In genomic region chr3:38511546-38511945, GRCh38 we compare ENCODE assay signal across 23 cellular contexts. TPM values are rescaled to one million over a fixed set of nuclear protein-coding genes. Genes with fewer than 3 reads are reported as not detected.
DNase-seq lines count a peak whose midpoint lies in the region; ATAC-seq, FAIRE-seq and TF ChIP-seq lines count a peak whose summit lies in the region.
"Had no signal": no experiment of that assay in that cellular context is flagged by ENCODE, and none has a peak within 500 bp of the region (broad histone marks: within the 10 kb centered on the region; RNA-seq: fewer than 3 reads in every experiment).

No MANE protein-coding gene starts in this region.

- H3K36me3 ChIP-seq in K562 (ENCODE audit: control insufficient read depth, insufficient read depth, low read length), result peaks cover 24% of the 10 kb centered on the region

- no peaks in the 10 kb centered on the region for H3K27me3 Mint-ChIP-seq in nephron progenitor cell (ENCODE audit: low read depth, poor library complexity)
- H3K27me3 Mint-ChIP-seq in stimulated activated naive B cell treated with anti-CD40 and anti-IgM and Interleukin-4, amounts not matched to agents 10 μg/mL and 1 μg/mL and 100 μg/mL, for 72 hours, result no peaks in the 10 kb centered on the region
- no peaks in the 10 kb centered on the region for H3K27me3 Mint-ChIP-seq in activated T-helper 17 cell treated with anti-CD3 and anti-CD28 coated beads, Interleukin-2, amount 50 U/mL, for 72 hours
- H3K27me3 Mint-ChIP-seq: B cell; CD4-positive, alpha-beta T cell had no signal

- H3K4me1 ChIP-seq in A549 (peaks cover 7% of the 10 kb centered on the region; the same call in 2 of the 3 replicates), K562 (replicated peaks in 1 of 2; ENCODE audit: control insufficient read depth in 2 of 2, insufficient read depth in 2 of 2, low read length in 2 of 2) (no peaks in the 10 kb centered on the region)
- H3K4me1 ChIP-seq: BLaER1 treated with 17β-estradiol and CSF1 and Interleukin-3, amounts not matched to agents 10 nM and 100 nM; Caco-2 had no signal

- CTCF ChIA-PET in A549 (lab: Yijun Ruan, JAX) (interaction anchor here (3.0 to 5.4 kb wide), 2 partner anchors 10 to 16 kb away, joined by 12 to 30 read pairs; partner anchors contain the start of gene EXOG), K562 (lab: Yijun Ruan, JAX; ENCODE audit: low intra/inter-chr PET ratio) (no interaction called here)

- TF ChIP-seq POLR2A in A549 (IDR thresholded peaks at IDR 0.05; ENCODE audit: low read length) (no peak), K562 (conservative IDR thresholded peaks at IDR 0.05) (no peak)

- H3K27ac ChIP-seq in A549, result no peak overlapping the region
- no peak overlapping the region for H3K27ac ChIP-seq in K562 (ENCODE audit: extremely low read depth, low read depth, low read length)
- H3K27ac ChIP-seq: BLaER1 treated with 17β-estradiol and CSF1 and Interleukin-3, amounts not matched to agents 10 nM and 100 nM; C4-2B had no signal

- H3K27me3 ChIP-seq in K562 (ENCODE audit: control insufficient read depth in 2 of 2, insufficient read depth in 2 of 2, low read length in 2 of 2), result no peaks in the 10 kb centered on the region
- H3K27me3 ChIP-seq: BLaER1 treated with 17β-estradiol and CSF1 and Interleukin-3, amounts not matched to agents 10 nM and 100 nM had no signal

- TF ChIP-seq CTCF in A549 (IDR thresholded peaks at IDR 0.05), result no peak
- TF ChIP-seq CTCF in K562 (IDR thresholded peaks at IDR 0.05 in 2 of 3, conservative IDR thresholded peaks at IDR 0.05 in 1 of 3; ENCODE audit: insufficient read depth in 2 of 3, low read depth in 1 of 3, low read length in 3 of 3), result no peak
- TF ChIP-seq CTCF in nephron progenitor cell (IDR thresholded peaks at IDR 0.05), result no peak

- no peaks in the 10 kb centered on the region for H3K79me2 ChIP-seq in K562 (ENCODE audit: control insufficient read depth, insufficient read depth, low read length)

- no peak overlapping the region for H3K4me3 ChIP-seq in A549
- H3K4me3 ChIP-seq in K562, result no peak overlapping the region
- H3K4me3 ChIP-seq: BLaER1 treated with 17β-estradiol and CSF1 and Interleukin-3, amounts not matched to agents 10 nM and 100 nM; GM12878 had no signal

- TF ChIP-seq EP300 in A549 (IDR thresholded peaks at IDR 0.05), result no peak
- no peak for TF ChIP-seq EP300 in K562 (IDR thresholded peaks at IDR 0.05; ENCODE audit: low read length)

- no peak for ATAC-seq in A549
- no peak for ATAC-seq in K562
- ATAC-seq in stimulated activated naive B cell treated with anti-CD40 and anti-IgM and Interleukin-4, amounts not matched to agents 10 μg/mL and 1 μg/mL and 100 μg/mL, for 72 hours (replicated peaks), result no peak
- no peak for ATAC-seq in activated T-helper 17 cell treated with anti-CD3 and anti-CD28 coated beads, Interleukin-2, amount 50 U/mL, for 72 hours (replicated peaks)
- ATAC-seq: CD8-positive, alpha-beta T cell; GM12878 had no signal

- no peak overlapping the region for H3K4me3 Mint-ChIP-seq in nephron progenitor cell
- no peak overlapping the region for H3K4me3 Mint-ChIP-seq in stimulated activated naive B cell treated with anti-CD40 and anti-IgM and Interleukin-4, amounts not matched to agents 10 μg/mL and 1 μg/mL and 100 μg/mL, for 72 hours
- H3K4me3 Mint-ChIP-seq in activated T-helper 17 cell treated with anti-CD3 and anti-CD28 coated beads, Interleukin-2, amount 50 U/mL, for 72 hours, result no peak overlapping the region
- H3K4me3 Mint-ChIP-seq: B cell; CD4-positive, alpha-beta T cell; CD8-positive, alpha-beta T cell had no signal

- no peaks in the 10 kb centered on the region for H3K9me1 ChIP-seq in K562 (ENCODE audit: control insufficient read depth, insufficient read depth, low read length)

- H3K4me2 ChIP-seq in A549, result no peak overlapping the region
- H3K4me2 ChIP-seq in K562 (ENCODE audit: insufficient read depth, low read length), result no peak overlapping the region
- H3K4me2 ChIP-seq: BLaER1 treated with 17β-estradiol and CSF1 and Interleukin-3, amounts not matched to agents 10 nM and 100 nM had no signal

- no peaks in the 10 kb centered on the region for H3K9me3 ChIP-seq in A549
- H3K9me3 ChIP-seq in K562 (replicated peaks; ENCODE audit: control insufficient read depth, insufficient read depth, low read depth, low read length), result no peaks in the 10 kb centered on the region
- H3K9me3 ChIP-seq: BLaER1 treated with 17β-estradiol and CSF1 and Interleukin-3, amounts not matched to agents 10 nM and 100 nM; Caco-2 had no signal

- H3K27ac Mint-ChIP-seq in nephron progenitor cell, result peak overlapping the region; percentile 30
- no peak overlapping the region for H3K27ac Mint-ChIP-seq in stimulated activated naive B cell treated with anti-CD40 and anti-IgM and Interleukin-4, amounts not matched to agents 10 μg/mL and 1 μg/mL and 100 μg/mL, for 72 hours
- H3K27ac Mint-ChIP-seq in activated T-helper 17 cell treated with anti-CD3 and anti-CD28 coated beads, Interleukin-2, amount 50 U/mL, for 72 hours, result no peak overlapping the region
- H3K27ac Mint-ChIP-seq: B cell; CD4-positive, alpha-beta T cell; CD8-positive, alpha-beta T cell had no signal

- 90% methylated on average over 3 of the region's 3 CpGs for whole genome bisulfite sequencing in A549 (ENCODE audit: missing lambda C conversion rate)
- 45% methylated on average over 3 of the region's 3 CpGs for WGBS in K562 (ENCODE audit: insufficient coverage, low coverage, missing lambda C conversion rate)

- in situ Hi-C loops in K562 (cut with MboI), result no loop called here

- H3K9ac ChIP-seq in K562 (ENCODE audit: insufficient read depth in 1 of 2, low read depth in 2 of 2, low read length in 2 of 2), result no peak overlapping the region
- H3K9ac ChIP-seq: BLaER1 treated with 17β-estradiol and CSF1 and Interleukin-3, amounts not matched to agents 10 nM and 100 nM had no signal

- BruUV-seq in K562 (replicated peaks; lab: Mats Ljungman, UMichigan), result no TSS peak

- H3K4me1 Mint-ChIP-seq in nephron progenitor cell, result no peaks in the 10 kb centered on the region
- H3K4me1 Mint-ChIP-seq in stimulated activated naive B cell treated with anti-CD40 and anti-IgM and Interleukin-4, amounts not matched to agents 10 μg/mL and 1 μg/mL and 100 μg/mL, for 72 hours, result peaks cover 0 to 2% of the 10 kb centered on the region in 2 donors
- no peaks in the 10 kb centered on the region for H3K4me1 Mint-ChIP-seq in activated T-helper 17 cell treated with anti-CD3 and anti-CD28 coated beads, Interleukin-2, amount 50 U/mL, for 72 hours
- H3K4me1 Mint-ChIP-seq: B cell had no signal

- intact Hi-C loops in K562 (cut with micrococcal nuclease), result no loop called here

- DNase-seq in A549 (ENCODE audit: low read depth in 1 of 2, low spot score in 1 of 2) (no peak), amniotic epithelial cell (ENCODE audit: low read depth) (peak; percentile 7), K562 (ENCODE audit: extremely low read depth in 1 of 4, low spot score in 3 of 4) (no peak), nephron progenitor cell (no peak), GF-D8 (lab: John Stamatoyannopoulos, UW) (no peak)
- DNase-seq in stimulated activated naive B cell treated with anti-CD40 and anti-IgM and Interleukin-4, amounts not matched to agents 10 μg/mL and 1 μg/mL and 100 μg/mL, for 72 hours, result no peak
- DNase-seq: 8988T; AML-193; Caco-2; Calu3; CD4-positive, alpha-beta T cell; CD8-positive, alpha-beta T cell; DMS79 treated with DMSO at 0.1 percent for 48 hours had no signal

- no peaks in the 10 kb centered on the region for H3K9me3 Mint-ChIP-seq in nephron progenitor cell
- no peaks in the 10 kb centered on the region for H3K9me3 Mint-ChIP-seq in stimulated activated naive B cell treated with anti-CD40 and anti-IgM and Interleukin-4, amounts not matched to agents 10 μg/mL and 1 μg/mL and 100 μg/mL, for 72 hours
- H3K9me3 Mint-ChIP-seq in activated T-helper 17 cell treated with anti-CD3 and anti-CD28 coated beads, Interleukin-2, amount 50 U/mL, for 72 hours, result no peaks in the 10 kb centered on the region
- H3K9me3 Mint-ChIP-seq: CD4-positive, alpha-beta T cell; CD8-positive, alpha-beta T cell had no signal

- POLR2A ChIA-PET in A549 (lab: Yijun Ruan, JAX), result no interaction called here
- POLR2A ChIA-PET in K562 (lab: Yijun Ruan, JAX), result interaction anchor here (1.0 to 1.1 kb wide), 2 partner anchors 21 to 102 kb away, joined by 3 to 5 read pairs; no protein-coding TSS in a partner anchor

- H4K20me1 ChIP-seq in K562 (replicated peaks; ENCODE audit: control insufficient read depth, insufficient read depth, low read length), result no peaks in the 10 kb centered on the region

- TF ChIP-seq RAD21 in A549 (conservative IDR thresholded peaks at IDR 0.05 in 1 of 2, IDR thresholded peaks at IDR 0.05 in 1 of 2), result no peak
- no peak for TF ChIP-seq RAD21 in K562 (CRISPR knock-in tag; conservative IDR thresholded peaks at IDR 0.05 in 1 of 2, IDR thresholded peaks at IDR 0.05 in 1 of 2)

- peaks cover 47% of the 10 kb centered on the region for H3K36me3 Mint-ChIP-seq in nephron progenitor cell (ENCODE audit: low read depth)
- peaks cover 27 to 37% of the 10 kb centered on the region in 2 donors for H3K36me3 Mint-ChIP-seq in stimulated activated naive B cell treated with anti-CD40 and anti-IgM and Interleukin-4, amounts not matched to agents 10 μg/mL and 1 μg/mL and 100 μg/mL, for 72 hours
- H3K36me3 Mint-ChIP-seq in activated T-helper 17 cell treated with anti-CD3 and anti-CD28 coated beads, Interleukin-2, amount 50 U/mL, for 72 hours (ENCODE audit: low read depth), result peaks cover 77% of the 10 kb centered on the region

- FAIRE-seq in A549 (lab: Jason Lieb, UNC) (peak; percentile 72), K562 (lab: Jason Lieb, UNC) (no peak)
- FAIRE-seq: A204.1, D721Med, G401.6, GM12878, GM12892, GM19239 had no signal

- no peak overlapping the region for H2AFZ ChIP-seq in K562 (ENCODE audit: low read depth, low read length)

RNA-seq across cellular contexts. Expression of gene EXOG, which starts 15.4 kb away (rescaled TPM):
- polyA plus RNA-seq in A549 (2011; rRNA removed), result 16.6 and 17.1 TPM in 2 replicates
- 3.9 and 4.0 TPM in 2 replicates for polyA plus RNA-seq in A549 (2012; cell fraction: cytosol; rRNA removed)
- polyA plus RNA-seq in A549 (2012; cell fraction: nucleus; rRNA removed), result 4.4 and 10.4 TPM in 2 replicates
- 11.2 to 16.0 TPM (median 12.9 TPM) in 3 replicates for polyA plus RNA-seq in A549 (2017; fragmentation: RNase III; extraction: RNeasy Plus Mini Kit Qiagen cat#74134 plus additional on column Dnase treatment)
- 6.1 TPM in 2 replicates for polyA minus RNA-seq in A549 (2011; rRNA and poly(A)+ RNA removed)
- 28.1 and 64.0 TPM in 2 replicates for total RNA-seq in K562 (2011; cell fraction: chromatin; rRNA removed; ENCODE audit: low replicate concordance)
- 10.8 and 13.6 TPM in 2 replicates for total RNA-seq in K562 (2011; cell fraction: nucleolus; rRNA removed)
- total RNA-seq in K562 (2011; cell fraction: nucleoplasm; rRNA removed), result 32.4 and 55.4 TPM in 2 replicates
- 9.9 and 10.8 TPM in 2 replicates for total RNA-seq in K562 (2014; rRNA removed)
- total RNA-seq in K562 (2014; rRNA removed; fragmentation: Illumina TruSeq; extraction: Trizol), result 16.3 and 18.1 TPM in 2 replicates
- 13.6 and 15.7 TPM in 2 replicates for total RNA-seq in K562 (2015; rRNA removed; fragmentation: Illumina TruSeq; extraction: Trizol)
- 14.4 and 14.5 TPM in 2 replicates for total RNA-seq in K562 (2021)
- polyA plus RNA-seq in K562 (2011; rRNA removed), result 12.0 and 16.9 TPM in 2 replicates
- polyA plus RNA-seq in K562 (2011; cell fraction: cytosol; rRNA removed), result 4.1 and 8.2 TPM in 2 replicates
- 16.3 and 16.8 TPM in 2 replicates for polyA plus RNA-seq in K562 (2011; cell fraction: nucleus; rRNA removed)
- 10.1 and 10.2 TPM in 2 replicates for polyA plus RNA-seq in K562 (2012)
- 13.4 and 13.9 TPM in 2 replicates for polyA plus RNA-seq in K562 (2014; fragmentation: Illumina TruSeq; extraction: Trizol)
- 10 to 100 TPM; 13.1 to 21.7 TPM for polyA plus RNA-seq in K562 (2014; fragmentation: Nextera tagmentation; extraction: Ambion mirVana)
- polyA plus RNA-seq in K562 (2014; rRNA removed), result 12.9 and 14.8 TPM in 2 replicates
- polyA minus RNA-seq in K562 (2011; rRNA and poly(A)+ RNA removed), result 12.5 and 13.5 TPM in 2 replicates
- polyA minus RNA-seq in K562 (2011; cell fraction: cytosol; rRNA and poly(A)+ RNA removed), result 3.7 and 5.8 TPM in 2 replicates
- 8.1 and 12.7 TPM in 2 replicates for polyA minus RNA-seq in K562 (2011; cell fraction: nucleus; rRNA and poly(A)+ RNA removed)
- total RNA-seq in activated T-helper 17 cell treated with anti-CD3 and anti-CD28 coated beads, Interleukin-2, amount 50 U/mL, for 72 hours, result 10 to 100 TPM; 15.9 to 23.8 TPM

RNA-seq across cellular contexts. Expression of gene ACVR2B, which starts 57.9 kb away (rescaled TPM):
- polyA plus RNA-seq in A549 (2011; rRNA removed) (2.8 and 3.5 TPM in 2 replicates), A549 (2017; fragmentation: RNase III; extraction: RNeasy Plus Mini Kit Qiagen cat#74134 plus additional on column Dnase treatment) (1.2 to 1.3 TPM (median 1.2 TPM) in 3 replicates), K562 (2011; rRNA removed) (7.1 and 8.8 TPM in 2 replicates), K562 (2014; fragmentation: Illumina TruSeq; extraction: Trizol) (5.9 and 6.2 TPM in 2 replicates), K562 (2014; fragmentation: Nextera tagmentation; extraction: Ambion mirVana) (1 to 10 TPM; 1.8 to 2.6 TPM), K562 (2014; rRNA removed) (5.5 and 5.8 TPM in 2 replicates)
- 1.5 and 2.0 TPM in 2 replicates for polyA plus RNA-seq in A549 (2012; cell fraction: cytosol; rRNA removed)
- 3.0 and 3.1 TPM in 2 replicates for polyA plus RNA-seq in A549 (2012; cell fraction: nucleus; rRNA removed)
- 15.0 and 18.1 TPM in 2 replicates for polyA minus RNA-seq in A549 (2011; rRNA and poly(A)+ RNA removed)
- 35.2 and 42.4 TPM in 2 replicates for total RNA-seq in K562 (2011; cell fraction: chromatin; rRNA removed; ENCODE audit: low replicate concordance)
- 25.3 and 32.5 TPM in 2 replicates for total RNA-seq in K562 (2011; cell fraction: nucleolus; rRNA removed)
- 37.7 and 52.2 TPM in 2 replicates for total RNA-seq in K562 (2011; cell fraction: nucleoplasm; rRNA removed)
- total RNA-seq in K562 (2014; rRNA removed) (10.8 and 11.8 TPM in 2 replicates), K562 (2014; rRNA removed; fragmentation: Illumina TruSeq; extraction: Trizol) (13.9 and 15.0 TPM in 2 replicates), K562 (2015; rRNA removed; fragmentation: Illumina TruSeq; extraction: Trizol) (7.4 and 7.7 TPM in 2 replicates), K562 (2021) (20.5 and 23.7 TPM in 2 replicates)
- 6.7 TPM in 2 replicates for polyA plus RNA-seq in K562 (2011; cell fraction: cytosol; rRNA removed)
- 11.9 and 12.2 TPM in 2 replicates for polyA plus RNA-seq in K562 (2011; cell fraction: nucleus; rRNA removed)
- 4.2 and 7.7 TPM in 2 replicates for polyA plus RNA-seq in K562 (2012)
- 31.8 and 35.4 TPM in 2 replicates for polyA minus RNA-seq in K562 (2011; rRNA and poly(A)+ RNA removed)
- 23.3 and 29.4 TPM in 2 replicates for polyA minus RNA-seq in K562 (2011; cell fraction: cytosol; rRNA and poly(A)+ RNA removed)
- 13.9 and 18.7 TPM in 2 replicates for polyA minus RNA-seq in K562 (2011; cell fraction: nucleus; rRNA and poly(A)+ RNA removed)
- 10 to 100 TPM in 1 of 2 donors, 1 to 10 TPM in 1; 7.7 to 12.8 TPM for total RNA-seq in activated T-helper 17 cell treated with anti-CD3 and anti-CD28 coated beads, Interleukin-2, amount 50 U/mL, for 72 hours
